10 cellular contexts compared by ENCODE assay signal in genomic region chr22:37189011-37189466, GRCh38. TPM values are rescaled to one million over a fixed set of nuclear protein-coding genes. Genes with fewer than 3 reads are reported as not detected.
DNase-seq lines count a peak whose midpoint lies in the region; ATAC-seq and TF ChIP-seq lines count a peak whose summit lies in the region.
"Had no signal": no experiment of that assay in that cellular context is flagged by ENCODE, and none has a peak within 500 bp of the region (broad histone marks: within the 10 kb centered on the region; RNA-seq: fewer than 3 reads in every experiment).

No MANE protein-coding gene starts in this region.

- H3K9ac ChIP-seq in mammary epithelial cell (ENCODE audit: insufficient read depth, low read length) = no peak overlapping the region

- TF ChIP-seq CTCF in cardiac muscle cell (IDR thresholded peaks at IDR 0.05; ENCODE audit: low read depth, low read length) = no peak
- TF ChIP-seq CTCF in mammary epithelial cell (conservative IDR thresholded peaks at IDR 0.05 in 1 of 2, IDR thresholded peaks at IDR 0.05 in 1 of 2; ENCODE audit: extremely low read depth in 1 of 2, insufficient read depth in 1 of 2, low read depth in 1 of 2, low read length in 2 of 2) = no peak
- TF ChIP-seq CTCF in lower lobe of right lung (IDR thresholded peaks at IDR 0.05) = no peak
- no peak for TF ChIP-seq CTCF in upper lobe of left lung (IDR thresholded peaks at IDR 0.05)
- no peak for TF ChIP-seq CTCF in body of pancreas (IDR thresholded peaks at IDR 0.05)

- H3K27me3 ChIP-seq in cardiac muscle cell = no peaks in the 10 kb centered on the region
- no peaks in the 10 kb centered on the region for H3K27me3 ChIP-seq in mammary epithelial cell (ENCODE audit: insufficient read depth, low read length)
- no peaks in the 10 kb centered on the region for H3K27me3 ChIP-seq in lower lobe of right lung (ENCODE audit: low read depth)
- H3K27me3 ChIP-seq in upper lobe of left lung = no peaks in the 10 kb centered on the region
- H3K27me3 ChIP-seq in body of pancreas = no peaks in the 10 kb centered on the region

- CTCF ChIA-PET in mammary epithelial cell (lab: Charles Lee; ENCODE audit: low non-redundant PET) = no interaction called here

- H3K4me1 ChIP-seq in cardiac muscle cell (ENCODE audit: low read depth) = peaks cover 35% of the 10 kb centered on the region
- H3K4me1 ChIP-seq in mammary epithelial cell (ENCODE audit: insufficient read depth, low read length) = peaks cover 33% of the 10 kb centered on the region
- peaks cover 74% of the 10 kb centered on the region for H3K4me1 ChIP-seq in lower lobe of right lung
- peaks cover 37 to 40% (median 37%) of the 10 kb centered on the region in 4 donors for H3K4me1 ChIP-seq in upper lobe of left lung
- peaks cover 22% of the 10 kb centered on the region for H3K4me1 ChIP-seq in body of pancreas

- no peak for TF ChIP-seq POLR2A in upper lobe of left lung (IDR thresholded peaks at IDR 0.05)
- TF ChIP-seq POLR2A in body of pancreas (IDR thresholded peaks at IDR 0.05) = no peak

- peak overlapping the region; percentile 47 for H2AFZ ChIP-seq in mammary epithelial cell (ENCODE audit: low read depth, low read length)

- BruUV-seq in mammary epithelial cell (replicated peaks; lab: Mats Ljungman, UMichigan) = no TSS peak

- DNase-seq in cardiac muscle cell (ENCODE audit: low read depth in 1 of 2, low spot score in 1 of 2) = peak in 1 of 2 donors; percentile 78
- no peak for DNase-seq in Right ventricle myocardium inferior (ENCODE audit: missing footprints)
- DNase-seq in mammary epithelial cell = peak; percentile 62
- no peak for DNase-seq in lower lobe of right lung
- DNase-seq in upper lobe of left lung = no peak
- DNase-seq in body of pancreas = no peak
- DNase-seq: stimulated activated naive CD4-positive, alpha-beta T cell had no signal

- H3K79me2 ChIP-seq in mammary epithelial cell (ENCODE audit: insufficient read depth, low read length) = no peaks in the 10 kb centered on the region

- H3K36me3 ChIP-seq in cardiac muscle cell (no peaks in the 10 kb centered on the region), mammary epithelial cell (ENCODE audit: insufficient read depth, low read length) (no peaks in the 10 kb centered on the region), lower lobe of right lung (no peaks in the 10 kb centered on the region), upper lobe of left lung (no peaks in the 10 kb centered on the region), body of pancreas (replicated peaks in 1 of 2; ENCODE audit: insufficient read depth in 1 of 2, low read depth in 2 of 2) (no peaks in the 10 kb centered on the region)

- peak overlapping the region; percentile 14 for H3K4me2 ChIP-seq in mammary epithelial cell (ENCODE audit: insufficient read depth, low read depth, low read length)

- dilution Hi-C loops in mammary epithelial cell (cut with HindIII; ENCODE audit: low sequenced_read_pairs) = loop anchor here (10.0 kb wide), 1 partner anchor 134 kb away; the partner anchor contains the start of gene KCTD17

- H3K4me3 ChIP-seq in cardiac muscle cell (no peak overlapping the region), mammary epithelial cell (replicated peaks in 1 of 3; ENCODE audit: insufficient read depth in 1 of 3, low read depth in 2 of 3, low read length in 3 of 3) (no peak overlapping the region), lower lobe of right lung (no peak overlapping the region), upper lobe of left lung (no peak overlapping the region), body of pancreas (no peak overlapping the region)

- H4K20me1 ChIP-seq in mammary epithelial cell (ENCODE audit: insufficient read depth, low read length) = no peaks in the 10 kb centered on the region

- peak in 2 of 4 donors; percentile 7 to 28 for TF ChIP-seq EP300 in upper lobe of left lung (IDR thresholded peaks at IDR 0.05)

- intact Hi-C loops in Right ventricle myocardium inferior (cut with DNase I) (no loop called here), mammary epithelial cell (cut with micrococcal nuclease) (no loop called here), lower lobe of right lung (cut with DNase I) (no loop called here), body of pancreas (cut with DNase I) (no loop called here)

- in situ Hi-C loops in mammary epithelial cell (cut with MboI; ENCODE audit: low sequenced_read_pairs in 2 of 2) = no loop called here

- H3K9me3 ChIP-seq in cardiac muscle cell (ENCODE audit: low read depth) (no peaks in the 10 kb centered on the region), mammary epithelial cell (replicated peaks; ENCODE audit: insufficient read depth, low read length) (no peaks in the 10 kb centered on the region), lower lobe of right lung (no peaks in the 10 kb centered on the region), upper lobe of left lung (no peaks in the 10 kb centered on the region), body of pancreas (no peaks in the 10 kb centered on the region)

- WGBS in mammary epithelial cell (ENCODE audit: low coverage, missing lambda C conversion rate) = 85% methylated on average over 2 of the region's 2 CpGs
- 49 to 61% methylated on average over 2 of the region's 2 CpGs for WGBS in upper lobe of left lung, 2 donors
- WGBS in body of pancreas, 2 donors = 75 to 90% methylated on average over 2 of the region's 2 CpGs

- H3K27ac ChIP-seq in cardiac muscle cell = peak overlapping the region; percentile 87
- peak overlapping the region; percentile 37 for H3K27ac ChIP-seq in mammary epithelial cell (ENCODE audit: insufficient read depth, low read depth, low read length)
- peak overlapping the region; percentile 87 for H3K27ac ChIP-seq in lower lobe of right lung
- H3K27ac ChIP-seq in upper lobe of left lung = peak overlapping the region; percentile 22 to 89 (median 78)
- H3K27ac ChIP-seq in body of pancreas = peak overlapping the region in 1 of 4 donors; percentile 64

- ATAC-seq in Right ventricle myocardium inferior (no peak), lower lobe of right lung (peak in 1 of 2 donors; percentile 16), upper lobe of left lung (ENCODE audit: low FRiP score in 2 of 2) (no peak), HG02938 (IDR thresholded peaks at IDR 0.05; ENCODE audit: unreplicated experiment) (no peak), HG03097 (IDR thresholded peaks at IDR 0.05; ENCODE audit: low FRiP score, unreplicated experiment) (no peak), body of pancreas (no peak)
- ATAC-seq: activated T-helper 17 cell treated with anti-CD3 and anti-CD28 coated beads, Interleukin-2, amount 50 U/mL, for 72 hours had no signal

RNA-seq across cellular contexts. Expression of gene C1QTNF6, which starts 1.0 kb away (rescaled TPM):
- 9.8 and 16.4 TPM in 2 replicates for total RNA-seq in cardiac muscle cell
- polyA plus RNA-seq in cardiac muscle cell = 6.4 and 10.4 TPM in 2 replicates
- 1.6 TPM for total RNA-seq in Right ventricle myocardium inferior
- total RNA-seq in mammary epithelial cell = 1 to 10 TPM; 3.3 to 3.7 TPM
- polyA plus RNA-seq in mammary epithelial cell = 3.1 TPM
- polyA minus RNA-seq in mammary epithelial cell = 4.7 TPM
- 5.3 TPM for total RNA-seq in lower lobe of right lung
- 1 to 10 TPM; 2.1 to 8.4 (median 4.7) TPM for total RNA-seq in upper lobe of left lung
- total RNA-seq in body of pancreas = 1 to 10 TPM; 2.0 to 4.7 TPM

RNA-seq across cellular contexts. Expression of gene SSTR3, which starts 23.2 kb away (rescaled TPM):
- 0.06 and 0.21 TPM in 2 replicates for total RNA-seq in cardiac muscle cell
- polyA plus RNA-seq in cardiac muscle cell = not detected in 2 replicates
- total RNA-seq in Right ventricle myocardium inferior = not detected
- total RNA-seq in mammary epithelial cell = not detected
- not detected for polyA plus RNA-seq in mammary epithelial cell
- not detected for polyA minus RNA-seq in mammary epithelial cell
- total RNA-seq in lower lobe of right lung = not detected
- total RNA-seq in upper lobe of left lung = under 1 TPM in 2 of 6 donors, not detected in 4; 0.06 to 0.13 TPM
- total RNA-seq in body of pancreas = 1 to 10 TPM; 1.3 to 4.2 TPM

RNA-seq across cellular contexts. Expression of gene IL2RB, which starts 39.3 kb away (rescaled TPM):
- 0.18 TPM in 1 of 2 replicates, not detected in the other for total RNA-seq in cardiac muscle cell
- polyA plus RNA-seq in cardiac muscle cell = 0.50 TPM in 1 of 2 replicates, not detected in the other
- 1.3 TPM for total RNA-seq in Right ventricle myocardium inferior
- total RNA-seq in mammary epithelial cell = under 1 TPM; 0.40 to 0.50 TPM
- polyA plus RNA-seq in mammary epithelial cell = 0.05 TPM
- not detected for polyA minus RNA-seq in mammary epithelial cell
- 10.2 TPM for total RNA-seq in lower lobe of right lung
- total RNA-seq in upper lobe of left lung = 1 to 10 TPM; 3.4 to 9.4 (median 5.8) TPM
- total RNA-seq in body of pancreas = 1 to 10 TPM in 1 of 2 donors, under 1 TPM in 1; 0.78 to 2.3 TPM

RNA-seq across cellular contexts. Expression of gene RAC2, which starts 55.0 kb away (rescaled TPM):
- total RNA-seq in cardiac muscle cell (1.8 and 2.0 TPM in 2 replicates), Right ventricle myocardium inferior (6.9 TPM), mammary epithelial cell (100 to 1,000 TPM in 1 of 2 donors, 10 to 100 TPM in 1; 13.2 to 119 TPM), lower lobe of right lung (111 TPM), upper lobe of left lung (100 to 1,000 TPM in 1 of 6 donors, 10 to 100 TPM in 5; 22.1 to 126 (median 65.2) TPM), body of pancreas (1 to 10 TPM; 4.3 to 4.9 TPM)
- polyA plus RNA-seq in cardiac muscle cell (0.98 and 1.7 TPM in 2 replicates), mammary epithelial cell (211 TPM)
- polyA minus RNA-seq in mammary epithelial cell = 272 TPM
